13 cellular contexts compared by ENCODE assay signal in the genomic region with DNA sequence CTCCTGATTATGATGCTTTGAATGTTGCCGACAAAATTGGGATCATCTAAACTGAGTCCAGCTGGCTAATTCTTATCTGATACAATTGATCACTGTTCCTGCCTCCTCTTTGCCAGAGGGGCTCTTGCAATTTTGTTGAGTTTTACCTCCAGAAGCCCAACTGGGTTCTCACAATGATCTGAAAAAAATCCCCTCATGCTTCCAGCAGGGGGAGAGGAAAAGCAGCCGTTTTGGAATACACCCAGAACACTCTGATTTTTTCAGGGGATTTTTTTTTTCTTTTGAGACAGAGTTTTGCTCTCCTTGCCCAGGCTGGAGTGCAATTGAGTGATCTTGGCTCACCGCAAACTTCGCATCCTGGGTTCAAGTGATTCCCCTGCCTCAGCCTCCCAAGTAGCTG. TPM values are rescaled to one million over a fixed set of nuclear protein-coding genes. Genes with fewer than 3 reads are reported as not detected.
DNase-seq lines count a peak whose midpoint lies in the region; ATAC-seq and TF ChIP-seq lines count a peak whose summit lies in the region.
"Had no signal": no experiment of that assay in that cellular context is flagged by ENCODE, and none has a peak within 500 bp of the region (broad histone marks: within the 10 kb centered on the region; RNA-seq: fewer than 3 reads in every experiment).

No MANE protein-coding gene starts in this region.

- POLR2A ChIA-PET in Caco-2 (lab: Charles Lee) (no interaction called here), GM10248 (lab: Yijun Ruan, JAX) (no interaction called here)

- no peaks in the 10 kb centered on the region for H3K36me3 ChIP-seq in Caco-2 (ENCODE audit: control insufficient read depth, insufficient read depth, low read length)
- H3K36me3 ChIP-seq: HAP-1 had no signal

- H3K27me3 Mint-ChIP-seq in Caco-2 (ENCODE audit: insufficient read depth, unreplicated experiment) (no peaks in the 10 kb centered on the region), nephron (ENCODE audit: low read depth) (peaks cover 4% of the 10 kb centered on the region)

- H3K4me3 ChIP-seq in Caco-2 (ENCODE audit: low read depth, low read length) (no peak overlapping the region), choroid plexus epithelial cell (ENCODE audit: low read depth, low read length) (no peak overlapping the region)
- H3K4me3 ChIP-seq: HAP-1 had no signal

- in situ Hi-C loops in KBM-7 (cut with MboI; ENCODE audit: low pct_unique_long_range_greater_than_20kb, low sequenced_read_pairs), result no loop called here

- no peak overlapping the region for H3K27ac Mint-ChIP-seq in Caco-2 (ENCODE audit: unreplicated experiment)
- peak overlapping the region in 1 of 3 experiments; percentile 37 for H3K27ac Mint-ChIP-seq in nephron
- H3K27ac Mint-ChIP-seq: activated CD8-positive, alpha-beta memory T cell treated with anti-CD3 and anti-CD28 coated beads, Interleukin-2, amount 10 ng/mL, durations not matched to agents 7 days and 5 days had no signal

- H3K9me3 Mint-ChIP-seq in Caco-2 (ENCODE audit: unreplicated experiment) (no peaks in the 10 kb centered on the region), nephron (no peaks in the 10 kb centered on the region)

- no peaks in the 10 kb centered on the region for H3K9me3 ChIP-seq in Caco-2
- H3K9me3 ChIP-seq: HAP-1 had no signal

- CTCF ChIA-PET in Caco-2 (lab: Charles Lee), result no interaction called here
- CTCF ChIA-PET in GM10248 (lab: Yijun Ruan, JAX), result interaction anchor here (1.1 to 13.9 kb wide), 2 partner anchors 17 to 30 kb away, joined by 3 to 145 read pairs; no protein-coding TSS in a partner anchor

- TF ChIP-seq CTCF in Caco-2 (IDR thresholded peaks at IDR 0.05; ENCODE audit: insufficient read depth in 1 of 2, low read depth in 1 of 2, low read length in 1 of 2, severe bottlenecking in 1 of 2, unreplicated experiment in 1 of 2) (peak; percentile 39 to 41), choroid plexus epithelial cell (conservative IDR thresholded peaks at IDR 0.05; ENCODE audit: low read depth, low read length) (peak; percentile 70), nephron (IDR thresholded peaks at IDR 0.05; ENCODE audit: unreplicated experiment in 3 of 3) (peak; percentile 20 to 47 (median 47)), GM10248 (IDR thresholded peaks at IDR 0.05; ENCODE audit: control extremely low read depth, extremely low read depth, low read depth, missing control alignments) (no peak)

- no peaks in the 10 kb centered on the region for H3K27me3 ChIP-seq in Caco-2 (replicated peaks; ENCODE audit: control insufficient read depth, insufficient read depth, low read length)

- H3K4me3 Mint-ChIP-seq in Caco-2 (ENCODE audit: unreplicated experiment) (no peak overlapping the region), nephron (no peak overlapping the region)
- H3K4me3 Mint-ChIP-seq: activated CD8-positive, alpha-beta memory T cell treated with anti-CD3 and anti-CD28 coated beads, Interleukin-2, amount 10 ng/mL, durations not matched to agents 7 days and 5 days had no signal

- no peaks in the 10 kb centered on the region for H3K36me3 Mint-ChIP-seq in Caco-2 (ENCODE audit: insufficient read depth, unreplicated experiment)
- H3K36me3 Mint-ChIP-seq in nephron (ENCODE audit: low read depth), result no peaks in the 10 kb centered on the region
- H3K36me3 Mint-ChIP-seq: activated CD8-positive, alpha-beta memory T cell treated with anti-CD3 and anti-CD28 coated beads, Interleukin-2, amount 10 ng/mL, durations not matched to agents 7 days and 5 days had no signal

- intact Hi-C loops in Caco-2 (cut with micrococcal nuclease; ENCODE audit: unreplicated experiment), result no loop called here

- BruUV-seq in Caco-2 (replicated peaks; lab: Mats Ljungman, UMichigan), result no TSS peak

- ATAC-seq in GM18498 (IDR thresholded peaks at IDR 0.05; ENCODE audit: unreplicated experiment), result no peak
- ATAC-seq: activated CD8-positive, alpha-beta memory T cell treated with anti-CD3 and anti-CD28 coated beads, Interleukin-2, amount 10 ng/mL, durations not matched to agents 7 days and 5 days had no signal

- H3K4me1 Mint-ChIP-seq in Caco-2 (ENCODE audit: low read depth, unreplicated experiment), result peaks cover 7% of the 10 kb centered on the region
- peaks cover 15% of the 10 kb centered on the region for H3K4me1 Mint-ChIP-seq in nephron

- DNase-seq in Caco-2, result no peak
- peak; percentile 26 for DNase-seq in KBM-7
- no peak for DNase-seq in choroid plexus epithelial cell (ENCODE audit: low read depth)
- no peak for DNase-seq in GM10248 (ENCODE audit: extremely low spot score)
- DNase-seq in stimulated activated naive CD4-positive, alpha-beta T cell treated with Interleukin-2 at 50 U/mL for 16 hours (lab: John Stamatoyannopoulos, UW), result no peak
- DNase-seq in activated CD8-positive, alpha-beta memory T cell treated with anti-CD3 and anti-CD28 coated beads, Interleukin-2, amount 50 U/mL, for 48 hours, result no peak
- DNase-seq: activated CD8-positive, alpha-beta memory T cell treated with anti-CD3 and anti-CD28 coated beads, Interleukin-2, amount 10 ng/mL, durations not matched to agents 7 days and 5 days; DMS79; effector memory CD4-positive, alpha-beta T cell; SHP77 had no signal

- H3K4me1 ChIP-seq in Caco-2, result no peaks in the 10 kb centered on the region; the same call in 1 of the 2 replicates
- H3K4me1 ChIP-seq: HAP-1 had no signal

RNA-seq across cellular contexts. Expression of a gene that starts 13.9 kb away (rescaled TPM):
- total RNA-seq in Caco-2 (2022), result 85.2 and 91.1 TPM in 2 replicates

RNA-seq across cellular contexts. Expression of a gene that starts 47.2 kb away (rescaled TPM):
- total RNA-seq in Caco-2 (2022), result 934 and 1,037 TPM in 2 replicates
